In the genomic region with DNA sequence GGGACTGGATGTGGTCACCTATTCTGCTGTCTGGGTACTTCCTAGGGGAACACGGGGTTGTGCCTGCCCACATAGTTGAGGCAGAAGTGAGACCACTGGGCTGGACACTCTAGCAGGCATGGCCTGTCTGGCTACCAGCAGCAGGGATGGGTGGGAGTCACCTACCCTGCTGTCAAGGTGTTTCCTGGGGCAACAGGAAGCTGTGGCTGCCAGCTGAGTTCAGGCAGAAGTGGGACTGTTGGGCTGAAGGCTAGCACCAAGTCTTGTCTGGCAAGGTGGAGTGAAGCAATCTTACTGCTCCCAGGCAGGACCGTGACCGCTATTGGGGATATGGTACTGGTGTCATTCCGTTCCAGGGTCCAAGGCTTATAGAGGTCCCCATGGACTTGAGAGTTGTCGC, we compare ENCODE assay signal across 24 cellular contexts. TPM values are rescaled to one million over a fixed set of nuclear protein-coding genes. Genes with fewer than 3 reads are reported as not detected.
A peak's percentile ranks its signal among the peaks of the same experiment; 100 is the strongest.
DNase-seq lines count a peak whose midpoint lies in the region; ATAC-seq and TF ChIP-seq lines count a peak whose summit lies in the region.
"Had no signal": no experiment of that assay in that cellular context is flagged by ENCODE, and none has a peak within 500 bp of the region (broad histone marks: within the 10 kb centered on the region; RNA-seq: fewer than 3 reads in every experiment).

No MANE protein-coding gene starts in this region.

- H3K9ac ChIP-seq in BLaER1 (no peak overlapping the region), Loucy (ENCODE audit: low read depth, low read length, poor library complexity, severe bottlenecking) (no peak overlapping the region), mesenchymal stem cell (ENCODE audit: low read length) (no peak overlapping the region)

- no peak for ATAC-seq in gastroesophageal sphincter
- ATAC-seq: Right ventricle myocardium inferior, SK-N-SH treated with all-trans-retinoic acid at 6 μM for 48 hours had no signal

- H3K79me1 ChIP-seq in mesenchymal stem cell (replicated peaks; ENCODE audit: low read length, poor library complexity, severe bottlenecking), result no peaks in the 10 kb centered on the region

- no peak for TF ChIP-seq POLR2A in gastroesophageal sphincter (IDR thresholded peaks at IDR 0.05)

- TF ChIP-seq EP300 in gastroesophageal sphincter (IDR thresholded peaks at IDR 0.05), result no peak

- no peak overlapping the region for H3K4ac ChIP-seq in mesenchymal stem cell (ENCODE audit: low read depth in 1 of 2, low read length in 2 of 2)

- H3K27me3 ChIP-seq in BLaER1, result no peaks in the 10 kb centered on the region
- no peaks in the 10 kb centered on the region for H3K27me3 ChIP-seq in Loucy (ENCODE audit: insufficient read depth, low read length, poor library complexity, severe bottlenecking)
- H3K27me3 ChIP-seq in mesenchymal stem cell (ENCODE audit: control insufficient read depth in 1 of 2, insufficient read depth in 1 of 2, low read length in 2 of 2), result no peaks in the 10 kb centered on the region
- H3K27me3 ChIP-seq in gastroesophageal sphincter, result no peaks in the 10 kb centered on the region
- H3K27me3 ChIP-seq: SJCRH30 had no signal

- H3K36me3 ChIP-seq in BLaER1, result no peaks in the 10 kb centered on the region
- no peaks in the 10 kb centered on the region for H3K36me3 ChIP-seq in Loucy (ENCODE audit: insufficient read depth, low read length)
- no peaks in the 10 kb centered on the region for H3K36me3 ChIP-seq in mesenchymal stem cell (ENCODE audit: control insufficient read depth in 1 of 2, insufficient read depth in 2 of 2, low read depth in 1 of 2, low read length in 2 of 2)
- no peaks in the 10 kb centered on the region for H3K36me3 ChIP-seq in gastroesophageal sphincter
- H3K36me3 ChIP-seq: SJCRH30 had no signal

- 93% methylated on average over 5 of the region's 5 CpGs for WGBS in mesenchymal stem cell
- 92% methylated on average over 2 of the region's 5 CpGs; no CpG with 5 or more reads in 1 of the 2 donors for WGBS in gastroesophageal sphincter (ENCODE audit: low coverage in 1 of 2), 2 donors

- H2BK5ac ChIP-seq in mesenchymal stem cell (ENCODE audit: low read depth, low read length, poor library complexity, severe bottlenecking), result no peak overlapping the region

- H3K14ac ChIP-seq in mesenchymal stem cell (ENCODE audit: low read length in 2 of 2), result no peak overlapping the region

- H3K23ac ChIP-seq in mesenchymal stem cell (ENCODE audit: low read length in 2 of 2), result no peak overlapping the region

- H3K18ac ChIP-seq in mesenchymal stem cell (ENCODE audit: low read depth in 1 of 2, low read length in 2 of 2), result no peak overlapping the region

- no peak overlapping the region for H2BK15ac ChIP-seq in mesenchymal stem cell (ENCODE audit: low read depth, poor library complexity, severe bottlenecking)

- peak overlapping the region; percentile 25; the same call in 1 of the 2 replicates for H3K4me2 ChIP-seq in BLaER1
- peak overlapping the region; percentile 40 for H3K4me2 ChIP-seq in Loucy (ENCODE audit: low read depth, low read length, poor library complexity, severe bottlenecking)
- no peak overlapping the region for H3K4me2 ChIP-seq in mesenchymal stem cell (ENCODE audit: low read length, poor library complexity, severe bottlenecking)
- H3K4me2 ChIP-seq: PC-9 had no signal

- H2BK120ac ChIP-seq in mesenchymal stem cell (ENCODE audit: low read depth, low read length), result no peak overlapping the region

- H4K91ac ChIP-seq in mesenchymal stem cell (ENCODE audit: low read length), result peak overlapping the region; percentile 61

- peaks cover 8% of the 10 kb centered on the region for H3K4me1 ChIP-seq in BLaER1
- peaks cover 19% of the 10 kb centered on the region for H3K4me1 ChIP-seq in Loucy (ENCODE audit: insufficient read depth, low read length, poor library complexity, severe bottlenecking)
- H3K4me1 ChIP-seq in mesenchymal stem cell (ENCODE audit: control insufficient read depth, insufficient read depth, low read depth, low read length), result no peaks in the 10 kb centered on the region
- H3K4me1 ChIP-seq in gastroesophageal sphincter, result no peaks in the 10 kb centered on the region
- H3K4me1 ChIP-seq: SJCRH30 had no signal

- H2AFZ ChIP-seq in Loucy (ENCODE audit: low read length), result 0 out of 2 replicates have a peak overlapping the region, but pooled peaks have one; percentile 6
- H2AFZ ChIP-seq in mesenchymal stem cell (ENCODE audit: low read depth, low read length), result no peak overlapping the region
- H2AFZ ChIP-seq: PC-9 had no signal

- H2BK12ac ChIP-seq in mesenchymal stem cell (ENCODE audit: low read length in 2 of 2), result no peak overlapping the region

- H3K27ac ChIP-seq in BLaER1, result no peak overlapping the region
- no peak overlapping the region for H3K27ac ChIP-seq in mesenchymal stem cell (ENCODE audit: low read length, poor library complexity, severe bottlenecking)
- no peak overlapping the region for H3K27ac ChIP-seq in gastroesophageal sphincter
- H3K27ac ChIP-seq: PC-9, SJCRH30 had no signal

- DNase-seq in GDM1 (lab: John Stamatoyannopoulos, UW) (peak; percentile 24), mesenchymal stem cell (no peak), NCI-H2196 (lab: John Stamatoyannopoulos, UW; ENCODE audit: unreplicated experiment) (no peak), GM03348 (ENCODE audit: low spot score) (no peak), germinal center (ENCODE audit: low spot score) (no peak)
- DNase-seq: C1 segment of cervical spinal cord; CD4-positive, alpha-beta memory T cell; COR-L47; DMS53; MM.1S; NCI-H1048; NCI-H1417; NCI-H1694; NCI-H2029 treated with DMSO at 0.1 percent for 48 hours; NCI-H345; NCI-H524 treated with DMSO at 0.1 percent for 48 hours; NCI-H774; PC-9; SJCRH30 had no signal

- no peak overlapping the region for H2AK5ac ChIP-seq in mesenchymal stem cell (ENCODE audit: low read length, severe bottlenecking)

- no peaks in the 10 kb centered on the region for H3F3A ChIP-seq in Loucy (ENCODE audit: low read depth)

- H3K79me2 ChIP-seq in Loucy (ENCODE audit: insufficient read depth, low read length), result no peaks in the 10 kb centered on the region

- TF ChIP-seq CTCF in Loucy (conservative IDR thresholded peaks at IDR 0.05; ENCODE audit: low read length) (no peak), gastroesophageal sphincter (IDR thresholded peaks at IDR 0.05) (no peak)

- H3K9me3 ChIP-seq in BLaER1, result peaks cover 15% of the 10 kb centered on the region; the same call in 1 of the 2 replicates
- peaks cover 6% of the 10 kb centered on the region; the same call in 1 of the 2 replicates for H3K9me3 ChIP-seq in Loucy (ENCODE audit: insufficient read depth, low read depth, low read length)
- peaks cover 14% of the 10 kb centered on the region for H3K9me3 ChIP-seq in mesenchymal stem cell (ENCODE audit: control insufficient read depth, low read length)
- peaks cover 0 to 22% (median 0%) of the 10 kb centered on the region in 3 donors for H3K9me3 ChIP-seq in gastroesophageal sphincter

- no peak overlapping the region for H4K8ac ChIP-seq in mesenchymal stem cell (ENCODE audit: low read length)

- H3K4me3 ChIP-seq in BLaER1 (no peak overlapping the region), Loucy (ENCODE audit: low read length, poor library complexity, severe bottlenecking) (peak overlapping the region; percentile 3), mesenchymal stem cell (ENCODE audit: insufficient read depth in 1 of 2, low read depth in 1 of 2, low read length in 2 of 2) (no peak overlapping the region), gastroesophageal sphincter (no peak overlapping the region)
- H3K4me3 ChIP-seq: PC-9, SJCRH30 had no signal

- H3K9me2 ChIP-seq in Loucy (replicated peaks; ENCODE audit: low read depth, low read length), result no peaks in the 10 kb centered on the region

- H4K20me1 ChIP-seq in BLaER1, result no peaks in the 10 kb centered on the region
- no peaks in the 10 kb centered on the region for H4K20me1 ChIP-seq in Loucy (ENCODE audit: insufficient read depth, low read length, poor library complexity, severe bottlenecking)

RNA-seq across cellular contexts. Expression of gene ZDHHC23, which starts 20.3 kb away (rescaled TPM):
- polyA plus RNA-seq in mesenchymal stem cell (2013, experiment 1 of 2), result 0.11 TPM
- 0.23 TPM for polyA plus RNA-seq in mesenchymal stem cell (2013, experiment 2 of 2)
- total RNA-seq in gastroesophageal sphincter, result 1 to 10 TPM; 1.2 to 4.4 (median 2.2) TPM
